ENCODE assay signal across 8 cellular contexts in the genomic region with DNA sequence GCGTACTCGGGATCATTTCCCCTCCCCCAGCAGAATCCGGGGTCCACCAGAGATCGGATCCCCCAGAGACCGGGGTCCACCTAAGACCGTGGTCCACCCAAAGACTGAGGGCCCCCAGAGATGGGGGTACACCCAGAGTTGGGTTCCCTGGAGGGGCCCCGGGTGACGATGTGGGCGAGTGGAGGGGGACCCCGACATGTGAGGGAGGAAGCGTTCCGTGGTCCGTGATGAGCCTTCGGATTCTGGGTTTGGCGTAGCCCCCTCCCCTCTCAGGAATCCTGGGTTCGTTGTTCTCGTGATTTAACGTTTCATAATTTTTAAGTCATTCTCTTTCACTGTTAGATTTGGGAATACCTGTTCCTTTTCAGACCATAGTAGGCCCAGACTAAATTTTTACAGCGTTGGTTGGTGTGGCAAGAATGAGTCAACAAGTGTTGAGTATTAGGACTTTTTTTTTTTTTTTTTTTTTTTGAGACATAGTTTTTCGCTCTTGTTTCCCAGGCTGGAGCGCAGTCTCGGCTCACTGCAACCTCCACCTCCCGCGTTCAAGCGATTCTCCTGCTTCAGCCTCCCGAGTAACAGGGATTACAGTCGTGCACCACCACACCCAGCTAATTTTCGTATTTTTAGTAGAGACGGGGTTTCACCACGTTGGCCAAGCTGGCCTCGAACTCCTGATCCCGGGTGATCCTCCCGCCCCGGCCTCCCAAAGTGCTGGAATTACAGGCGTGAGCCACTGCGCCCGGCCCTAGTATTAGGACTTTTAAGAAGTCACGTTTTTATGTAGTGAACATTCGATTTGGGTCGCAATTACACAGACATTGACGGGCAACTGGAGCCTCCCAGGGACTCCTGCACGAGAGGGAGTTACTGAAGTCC. TPM values are rescaled to one million over a fixed set of nuclear protein-coding genes. Genes with fewer than 3 reads are reported as not detected.
DNase-seq lines count a peak whose midpoint lies in the region; ATAC-seq, FAIRE-seq and TF ChIP-seq lines count a peak whose summit lies in the region.

No MANE protein-coding gene starts in this region.

- H3K9me3 ChIP-seq in astrocyte (ENCODE audit: insufficient read depth, low read depth, low read length), result no peaks in the 10 kb centered on the region

- peak overlapping the region; percentile 99 for H3K9ac ChIP-seq in astrocyte (ENCODE audit: low read length)

- peak overlapping the region; percentile 53 for H2AFZ ChIP-seq in astrocyte (ENCODE audit: low read depth, low read length)

- H3K4me2 ChIP-seq in astrocyte (ENCODE audit: low read length), result peak overlapping the region; percentile 92

- peaks cover 65% of the 10 kb centered on the region for H3K79me2 ChIP-seq in astrocyte (ENCODE audit: insufficient read depth, low read length)

- TF ChIP-seq CTCF in astrocyte (IDR thresholded peaks at IDR 0.05; ENCODE audit: insufficient read depth, low read depth, low read length), result no peak

- H3K9me3 Mint-ChIP-seq in astrocyte (ENCODE audit: unreplicated experiment), result no peaks in the 10 kb centered on the region
- H3K9me3 Mint-ChIP-seq in stimulated activated naive CD8-positive, alpha-beta T cell treated with anti-CD3 and anti-CD28 coated beads, Interleukin-15, Interleukin-2, amounts not matched to agents 100 ng/mL and 50 ng/mL, for 24 hours, result no peaks in the 10 kb centered on the region

- no peaks in the 10 kb centered on the region for H3K27me3 ChIP-seq in astrocyte (ENCODE audit: insufficient read depth, low read length)

- no peak for FAIRE-seq in astrocyte (lab: Jason Lieb, UNC)
- no peak for FAIRE-seq in RCC 7860 (lab: Jason Lieb, UNC)

- H3K4me3 Mint-ChIP-seq in astrocyte (ENCODE audit: unreplicated experiment), result peak overlapping the region; percentile 98
- peak overlapping the region; percentile 93 for H3K4me3 Mint-ChIP-seq in stimulated activated naive CD8-positive, alpha-beta T cell treated with anti-CD3 and anti-CD28 coated beads, Interleukin-15, Interleukin-2, amounts not matched to agents 100 ng/mL and 50 ng/mL, for 24 hours

- peak; percentile 58 for DNase-seq in NCI-H82 (lab: John Stamatoyannopoulos, UW)
- no peak for DNase-seq in NCI-H82 treated with DMSO at 0.1 percent for 48 hours (lab: John Stamatoyannopoulos, UW; ENCODE audit: unreplicated experiment)
- peak; percentile 42 for DNase-seq in astrocyte (ENCODE audit: low read depth)
- peak; percentile 5 for DNase-seq in left kidney (ENCODE audit: low read depth, low spot score)
- no peak for DNase-seq in NCI-H748 (lab: John Stamatoyannopoulos, UW; ENCODE audit: unreplicated experiment)
- DNase-seq in RCC 7860 (ENCODE audit: low spot score), result no peak

- peak overlapping the region; percentile 99 for H3K4me3 ChIP-seq in astrocyte (ENCODE audit: insufficient read depth, low read depth, low read length)

- peaks cover 36% of the 10 kb centered on the region for H3K4me1 Mint-ChIP-seq in astrocyte (ENCODE audit: low read depth, unreplicated experiment)
- H3K4me1 Mint-ChIP-seq in stimulated activated naive CD8-positive, alpha-beta T cell treated with anti-CD3 and anti-CD28 coated beads, Interleukin-15, Interleukin-2, amounts not matched to agents 100 ng/mL and 50 ng/mL, for 24 hours (ENCODE audit: low read depth), result peaks cover 48% of the 10 kb centered on the region

- peaks cover 40% of the 10 kb centered on the region for H4K20me1 ChIP-seq in astrocyte (ENCODE audit: insufficient read depth, low read length)

- H3K27ac Mint-ChIP-seq in astrocyte (ENCODE audit: unreplicated experiment), result peak overlapping the region; percentile 95
- H3K27ac Mint-ChIP-seq in stimulated activated naive CD8-positive, alpha-beta T cell treated with anti-CD3 and anti-CD28 coated beads, Interleukin-15, Interleukin-2, amounts not matched to agents 100 ng/mL and 50 ng/mL, for 24 hours, result peak overlapping the region; percentile 98

- H3K4me1 ChIP-seq in astrocyte (ENCODE audit: insufficient read depth, low read length), result peaks cover 25% of the 10 kb centered on the region

- no peaks in the 10 kb centered on the region for H3K27me3 Mint-ChIP-seq in astrocyte (ENCODE audit: low read depth, unreplicated experiment)
- no peaks in the 10 kb centered on the region for H3K27me3 Mint-ChIP-seq in stimulated activated naive CD8-positive, alpha-beta T cell treated with anti-CD3 and anti-CD28 coated beads, Interleukin-15, Interleukin-2, amounts not matched to agents 100 ng/mL and 50 ng/mL, for 24 hours

- ATAC-seq in HG03521 (IDR thresholded peaks at IDR 0.05; ENCODE audit: unreplicated experiment), result peak; percentile 15

- H3K36me3 Mint-ChIP-seq in astrocyte (ENCODE audit: low read depth, unreplicated experiment), result peaks cover 21% of the 10 kb centered on the region
- H3K36me3 Mint-ChIP-seq in stimulated activated naive CD8-positive, alpha-beta T cell treated with anti-CD3 and anti-CD28 coated beads, Interleukin-15, Interleukin-2, amounts not matched to agents 100 ng/mL and 50 ng/mL, for 24 hours (ENCODE audit: low read depth), result peaks cover 46% of the 10 kb centered on the region

- peaks cover 18% of the 10 kb centered on the region for H3K36me3 ChIP-seq in astrocyte (ENCODE audit: insufficient read depth, low read length)

- peak overlapping the region; percentile 97 for H3K27ac ChIP-seq in astrocyte (ENCODE audit: low read depth, low read length)

RNA-seq across cellular contexts. Expression of a gene that starts 0.7 kb away (rescaled TPM):
- 101 and 106 TPM in 2 replicates for total RNA-seq in astrocyte

RNA-seq across cellular contexts. Expression of a gene that starts 36.8 kb away (rescaled TPM):
- not detected in 2 replicates for total RNA-seq in astrocyte

RNA-seq across cellular contexts. Expression of a gene that starts 57.4 kb away (rescaled TPM):
- 97.3 and 101 TPM in 2 replicates for total RNA-seq in astrocyte

Comparison
In these comparisons a context has a peak if more than half of its experiments do, and no peak if none do; other contexts are left out.
1. DNase-seq: peak in NCI-H82 (single experiment), astrocyte (single experiment) and left kidney (single experiment); none in NCI-H82 treated with DMSO at 0.1 percent for 48 hours (single experiment), NCI-H748 (single experiment) and RCC 7860 (single experiment).